Comparison of ENCODE assay signal across 1 cellular context in the genomic region with DNA sequence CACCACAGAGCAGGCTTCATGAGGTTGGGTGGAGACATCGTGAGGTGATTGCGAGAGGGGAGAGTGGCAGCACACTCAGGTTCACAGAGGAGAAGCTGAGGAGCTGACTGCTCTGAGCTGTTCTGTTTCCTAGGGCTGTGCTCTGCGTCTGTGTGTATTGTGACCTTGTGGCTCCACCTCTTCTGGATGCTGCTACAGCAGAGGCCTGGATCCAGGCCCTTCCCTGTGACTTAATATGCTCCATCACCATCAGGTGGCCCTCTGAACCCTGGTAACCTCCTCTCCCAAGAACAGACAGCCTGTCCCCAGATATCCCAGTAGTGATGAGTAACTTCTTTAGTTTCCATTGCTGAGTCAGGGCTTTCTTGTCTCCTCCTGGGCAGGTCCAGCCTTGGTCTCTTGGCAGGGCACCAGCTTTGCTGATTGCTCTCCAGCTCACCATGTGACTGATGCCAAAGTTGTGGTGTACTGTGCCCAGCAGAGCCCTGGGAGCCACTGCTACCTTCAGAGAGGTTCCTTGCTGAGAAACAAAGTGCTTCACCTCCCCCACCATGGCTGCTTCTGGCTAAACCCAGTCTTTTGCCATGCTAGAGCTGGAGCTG.
TF ChIP-seq lines count a peak whose summit lies in the region.

No MANE protein-coding gene starts in this region.

TF ChIP-seq in HCT116, 20 proteins besides CTCF, POLR2A, EP300 and RAD21 (continued from another document):
- TF ChIP-seq, protein P1, sequence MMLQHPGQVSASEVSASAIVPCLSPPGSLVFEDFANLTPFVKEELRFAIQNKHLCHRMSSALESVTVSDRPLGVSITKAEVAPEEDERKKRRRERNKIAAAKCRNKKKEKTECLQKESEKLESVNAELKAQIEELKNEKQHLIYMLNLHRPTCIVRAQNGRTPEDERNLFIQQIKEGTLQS (IDR thresholded peaks at IDR 0.05), result no peak
- TF ChIP-seq EZH2phosphoT487 (IDR thresholded peaks at IDR 0.05; ENCODE audit: borderline replicate concordance) (no peak), ZFX (IDR thresholded peaks at IDR 0.05) (no peak), EZH2 (IDR thresholded peaks at IDR 0.05) (no peak)
- TF ChIP-seq, protein P2, sequence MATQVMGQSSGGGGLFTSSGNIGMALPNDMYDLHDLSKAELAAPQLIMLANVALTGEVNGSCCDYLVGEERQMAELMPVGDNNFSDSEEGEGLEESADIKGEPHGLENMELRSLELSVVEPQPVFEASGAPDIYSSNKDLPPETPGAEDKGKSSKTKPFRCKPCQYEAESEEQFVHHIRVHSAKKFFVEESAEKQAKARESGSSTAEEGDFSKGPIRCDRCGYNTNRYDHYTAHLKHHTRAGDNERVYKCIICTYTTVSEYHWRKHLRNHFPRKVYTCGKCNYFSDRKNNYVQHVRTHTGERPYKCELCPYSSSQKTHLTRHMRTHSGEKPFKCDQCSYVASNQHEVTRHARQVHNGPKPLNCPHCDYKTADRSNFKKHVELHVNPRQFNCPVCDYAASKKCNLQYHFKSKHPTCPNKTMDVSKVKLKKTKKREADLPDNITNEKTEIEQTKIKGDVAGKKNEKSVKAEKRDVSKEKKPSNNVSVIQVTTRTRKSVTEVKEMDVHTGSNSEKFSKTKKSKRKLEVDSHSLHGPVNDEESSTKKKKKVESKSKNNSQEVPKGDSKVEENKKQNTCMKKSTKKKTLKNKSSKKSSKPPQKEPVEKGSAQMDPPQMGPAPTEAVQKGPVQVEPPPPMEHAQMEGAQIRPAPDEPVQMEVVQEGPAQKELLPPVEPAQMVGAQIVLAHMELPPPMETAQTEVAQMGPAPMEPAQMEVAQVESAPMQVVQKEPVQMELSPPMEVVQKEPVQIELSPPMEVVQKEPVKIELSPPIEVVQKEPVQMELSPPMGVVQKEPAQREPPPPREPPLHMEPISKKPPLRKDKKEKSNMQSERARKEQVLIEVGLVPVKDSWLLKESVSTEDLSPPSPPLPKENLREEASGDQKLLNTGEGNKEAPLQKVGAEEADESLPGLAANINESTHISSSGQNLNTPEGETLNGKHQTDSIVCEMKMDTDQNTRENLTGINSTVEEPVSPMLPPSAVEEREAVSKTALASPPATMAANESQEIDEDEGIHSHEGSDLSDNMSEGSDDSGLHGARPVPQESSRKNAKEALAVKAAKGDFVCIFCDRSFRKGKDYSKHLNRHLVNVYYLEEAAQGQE (IDR thresholded peaks at IDR 0.05; ENCODE audit: low read depth), result no peak
